1 cellular context compared by ENCODE assay signal in genomic region chr2:47354013-47354816, GRCh38.
TF ChIP-seq lines count a peak whose summit lies in the region.

No MANE protein-coding gene starts in this region.

TF ChIP-seq in HEK293, 187 proteins besides CTCF, POLR2A, EP300 and RAD21 (continued from another document):
- peak; percentile 89 for TF ChIP-seq ZIC2 (tag by site-specific recombination; IDR thresholded peaks at IDR 0.05)
- no peak for TF ChIP-seq ZNF362 (tag by site-specific recombination; IDR thresholded peaks at IDR 0.05)
- TF ChIP-seq ZBTB17 (tag by site-specific recombination; IDR thresholded peaks at IDR 0.05) = peak; percentile 31; the same call in 1 of the 2 replicates
- no peak for TF ChIP-seq ZNF140 (tag by site-specific recombination; IDR thresholded peaks at IDR 0.05)
- no peak for TF ChIP-seq ZNF510 (tag by site-specific recombination; IDR thresholded peaks at IDR 0.05; ENCODE audit: insufficient replicate concordance)
- peak; percentile 64 for TF ChIP-seq OSR2 (tag by site-specific recombination; IDR thresholded peaks at IDR 0.05)
- TF ChIP-seq SP7 (tag by site-specific recombination; IDR thresholded peaks at IDR 0.05) = peak; percentile 68
- no peak for TF ChIP-seq ZNF398 (tag by site-specific recombination; IDR thresholded peaks at IDR 0.05)
- no peak for TF ChIP-seq ZNF830 (tag by site-specific recombination; IDR thresholded peaks at IDR 0.05; ENCODE audit: low read depth)
- TF ChIP-seq ZNF791 (tag by site-specific recombination; IDR thresholded peaks at IDR 0.05) = no peak
- TF ChIP-seq BCL6B (tag by site-specific recombination; IDR thresholded peaks at IDR 0.05) = peak; percentile 63; the same call in 1 of the 2 replicates
- TF ChIP-seq PBX3 (CRISPR knock-in tag; IDR thresholded peaks at IDR 0.05) = no peak
- TF ChIP-seq ZNF768 (tag by site-specific recombination; IDR thresholded peaks at IDR 0.05) = no peak
- no peak for TF ChIP-seq TCF7L2 (IDR thresholded peaks at IDR 0.05; ENCODE audit: borderline replicate concordance, low read depth, low read length)
